Comparison of ENCODE assay signal across 1 cellular context in genomic region chr2:8031370-8031769, GRCh38.
TF ChIP-seq lines count a peak whose summit lies in the region.

No MANE protein-coding gene starts in this region.

TF ChIP-seq in HCT116, 20 proteins besides CTCF, POLR2A, EP300 and RAD21 (continued from another document):
- TF ChIP-seq REST (IDR thresholded peaks at IDR 0.05; ENCODE audit: low read depth) (no peak), CBX3 (IDR thresholded peaks at IDR 0.05; ENCODE audit: low read depth) (no peak), EGR1 (IDR thresholded peaks at IDR 0.05; ENCODE audit: low read depth) (no peak), ELF1 (IDR thresholded peaks at IDR 0.05; ENCODE audit: borderline replicate concordance, low read depth) (no peak), ZFX (IDR thresholded peaks at IDR 0.05) (no peak), POLR2AphosphoS5 (IDR thresholded peaks at IDR 0.05; ENCODE audit: low read depth, low read length) (no peak), SRF (IDR thresholded peaks at IDR 0.05; ENCODE audit: low read depth) (no peak), TCF7L2 (IDR thresholded peaks at IDR 0.05; ENCODE audit: borderline replicate concordance, extremely low read depth, insufficient read depth, insufficient read length) (no peak), MAX (IDR thresholded peaks at IDR 0.05) (no peak), SP1 (IDR thresholded peaks at IDR 0.05; ENCODE audit: low read depth) (no peak)
- TF ChIP-seq, protein P1, sequence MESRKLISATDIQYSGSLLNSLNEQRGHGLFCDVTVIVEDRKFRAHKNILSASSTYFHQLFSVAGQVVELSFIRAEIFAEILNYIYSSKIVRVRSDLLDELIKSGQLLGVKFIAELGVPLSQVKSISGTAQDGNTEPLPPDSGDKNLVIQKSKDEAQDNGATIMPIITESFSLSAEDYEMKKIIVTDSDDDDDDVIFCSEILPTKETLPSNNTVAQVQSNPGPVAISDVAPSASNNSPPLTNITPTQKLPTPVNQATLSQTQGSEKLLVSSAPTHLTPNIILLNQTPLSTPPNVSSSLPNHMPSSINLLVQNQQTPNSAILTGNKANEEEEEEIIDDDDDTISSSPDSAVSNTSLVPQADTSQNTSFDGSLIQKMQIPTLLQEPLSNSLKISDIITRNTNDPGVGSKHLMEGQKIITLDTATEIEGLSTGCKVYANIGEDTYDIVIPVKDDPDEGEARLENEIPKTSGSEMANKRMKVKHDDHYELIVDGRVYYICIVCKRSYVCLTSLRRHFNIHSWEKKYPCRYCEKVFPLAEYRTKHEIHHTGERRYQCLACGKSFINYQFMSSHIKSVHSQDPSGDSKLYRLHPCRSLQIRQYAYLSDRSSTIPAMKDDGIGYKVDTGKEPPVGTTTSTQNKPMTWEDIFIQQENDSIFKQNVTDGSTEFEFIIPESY (IDR thresholded peaks at IDR 0.05; ENCODE audit: extremely low read depth, insufficient replicate concordance, low read length), result no peak
TF ChIP-seq in HCT116: peak in this region for 0.
